Comparison of ENCODE assay signal across 11 cellular contexts in genomic region chr4:70239497-70239896, GRCh38. TPM values are rescaled to one million over a fixed set of nuclear protein-coding genes. Genes with fewer than 3 reads are reported as not detected.
"Had no signal": no experiment of that assay in that cellular context is flagged by ENCODE, and none has a peak within 500 bp of the region (broad histone marks: within the 10 kb centered on the region; RNA-seq: fewer than 3 reads in every experiment).

No MANE protein-coding gene starts in this region.

- H3K4me1 ChIP-seq: HAP-1 had no signal

- ATAC-seq: HCT116 had no signal

- H2AFZ ChIP-seq: GM23248 had no signal

- H3K36me3 ChIP-seq: HAP-1 had no signal

- H3K9ac ChIP-seq: GM23248, KMS-11 had no signal

- H3K4me3 ChIP-seq: GM23248, HAP-1 had no signal

- H3K27ac Mint-ChIP-seq: HFFc6, IgD-negative memory B cell had no signal

- H3K9me3 Mint-ChIP-seq: IgD-negative memory B cell had no signal

- H3K4me1 Mint-ChIP-seq: IgD-negative memory B cell had no signal

- DNase-seq: GM23248, GOT3, H7, HFFc6, KBM-7 had no signal

- H3K4me2 ChIP-seq: KMS-11 had no signal

- H3K27ac ChIP-seq: GM23248, KMS-11 had no signal

- H3K4me3 Mint-ChIP-seq: HFFc6, IgD-negative memory B cell had no signal

- H3K9me3 ChIP-seq: HAP-1 had no signal

- H3K36me3 Mint-ChIP-seq: IgD-negative memory B cell had no signal

- H3K27me3 Mint-ChIP-seq: IgD-negative memory B cell had no signal

RNA-seq across cellular contexts. Expression of gene CSN3, which starts 2.9 kb away (rescaled TPM):
- total RNA-seq: GM23248, H4, H7, HFFc6, HT-29 had no signal
- polyA plus RNA-seq: GM23248, IgD-negative memory B cell had no signal

RNA-seq across cellular contexts. Expression of gene FDCSP, which starts 13.6 kb away (rescaled TPM):
- total RNA-seq: GM23248, H7, HFFc6, HT-29 had no signal
- polyA plus RNA-seq: GM23248, IgD-negative memory B cell had no signal

RNA-seq across cellular contexts. Expression of gene ODAM, which starts 44.0 kb away (rescaled TPM):
- total RNA-seq: GM23248, H7, HFFc6, HT-29 had no signal
- polyA plus RNA-seq: GM23248, IgD-negative memory B cell had no signal
